In genomic region chr4:76809594-76810305, GRCh38 we compare ENCODE assay signal across 1 cellular context.
TF ChIP-seq lines count a peak whose summit lies in the region.

No MANE protein-coding gene starts in this region.

TF ChIP-seq in HepG2, 621 proteins besides CTCF, POLR2A, EP300 and RAD21 (continued from another document and continues in another):
- TF ChIP-seq, protein P1, sequence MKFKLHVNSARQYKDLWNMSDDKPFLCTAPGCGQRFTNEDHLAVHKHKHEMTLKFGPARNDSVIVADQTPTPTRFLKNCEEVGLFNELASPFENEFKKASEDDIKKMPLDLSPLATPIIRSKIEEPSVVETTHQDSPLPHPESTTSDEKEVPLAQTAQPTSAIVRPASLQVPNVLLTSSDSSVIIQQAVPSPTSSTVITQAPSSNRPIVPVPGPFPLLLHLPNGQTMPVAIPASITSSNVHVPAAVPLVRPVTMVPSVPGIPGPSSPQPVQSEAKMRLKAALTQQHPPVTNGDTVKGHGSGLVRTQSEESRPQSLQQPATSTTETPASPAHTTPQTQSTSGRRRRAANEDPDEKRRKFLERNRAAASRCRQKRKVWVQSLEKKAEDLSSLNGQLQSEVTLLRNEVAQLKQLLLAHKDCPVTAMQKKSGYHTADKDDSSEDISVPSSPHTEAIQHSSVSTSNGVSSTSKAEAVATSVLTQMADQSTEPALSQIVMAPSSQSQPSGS (CRISPR knock-in tag; IDR thresholded peaks at IDR 0.05), result no peak
- TF ChIP-seq DR1 (CRISPR knock-in tag; IDR thresholded peaks at IDR 0.05) (no peak), HOXD1 (CRISPR knock-in tag; IDR thresholded peaks at IDR 0.05) (no peak), LBX2 (CRISPR knock-in tag; IDR thresholded peaks at IDR 0.05; ENCODE audit: borderline replicate concordance) (no peak), SMARCE1 (IDR thresholded peaks at IDR 0.05; ENCODE audit: borderline replicate concordance) (no peak), ZNF558 (CRISPR knock-in tag; IDR thresholded peaks at IDR 0.05; ENCODE audit: borderline replicate concordance) (no peak), ZNF773 (CRISPR knock-in tag; IDR thresholded peaks at IDR 0.05; ENCODE audit: borderline replicate concordance) (no peak), ZSCAN20 (CRISPR knock-in tag; IDR thresholded peaks at IDR 0.05; ENCODE audit: borderline replicate concordance) (no peak), EEA1 (CRISPR knock-in tag; IDR thresholded peaks at IDR 0.05; ENCODE audit: borderline replicate concordance) (no peak), ZNF431 (CRISPR knock-in tag; IDR thresholded peaks at IDR 0.05; ENCODE audit: borderline replicate concordance, low read depth) (no peak), FOXM1 (CRISPR knock-in tag; IDR thresholded peaks at IDR 0.05) (no peak), ZNF292 (CRISPR knock-in tag; IDR thresholded peaks at IDR 0.05; ENCODE audit: borderline replicate concordance, low read depth) (peak; percentile 56; the same call in 1 of the 2 replicates), NFYB (CRISPR knock-in tag; IDR thresholded peaks at IDR 0.05) (no peak), MAF1 (CRISPR knock-in tag; IDR thresholded peaks at IDR 0.05; ENCODE audit: borderline replicate concordance) (no peak), ZFP36L1 (CRISPR knock-in tag; IDR thresholded peaks at IDR 0.05) (no peak), ADNP (CRISPR knock-in tag; IDR thresholded peaks at IDR 0.05) (no peak), REXO4 (CRISPR knock-in tag; IDR thresholded peaks at IDR 0.05; ENCODE audit: borderline replicate concordance) (no peak), RCOR2 (CRISPR knock-in tag; IDR thresholded peaks at IDR 0.05) (no peak), ZFP90 (CRISPR knock-in tag; IDR thresholded peaks at IDR 0.05; ENCODE audit: borderline replicate concordance) (peak; percentile 62; the same call in 1 of the 2 replicates), ZNF883 (CRISPR knock-in tag; IDR thresholded peaks at IDR 0.05; ENCODE audit: not compliant biosample characterization) (no peak), RARA (CRISPR knock-in tag; IDR thresholded peaks at IDR 0.05) (peak; percentile 56; the same call in 1 of the 2 replicates), ATF4 (CRISPR knock-in tag; IDR thresholded peaks at IDR 0.05) (peak in 1 of 2 experiments; percentile 20; a peak in 1 of 4 replicates), CEBPB (IDR thresholded peaks at IDR 0.05; ENCODE audit: borderline replicate concordance, low read depth, low read length) (peak; percentile 27; the same call in 1 of the 2 replicates), TEAD2 (CRISPR knock-in tag; IDR thresholded peaks at IDR 0.05) (no peak), HNF4A (CRISPR knock-in tag; IDR thresholded peaks at IDR 0.05) (peak; percentile 53; the same call in 1 of the 2 replicates), PHF21A (CRISPR knock-in tag; IDR thresholded peaks at IDR 0.05) (no peak), HMG20A (CRISPR knock-in tag; IDR thresholded peaks at IDR 0.05; ENCODE audit: borderline replicate concordance) (no peak), ZNF569 (CRISPR knock-in tag; IDR thresholded peaks at IDR 0.05; ENCODE audit: borderline replicate concordance) (no peak), BHLHE40 (IDR thresholded peaks at IDR 0.05; ENCODE audit: low read length) (peak; percentile 78), KLF11 (CRISPR knock-in tag; IDR thresholded peaks at IDR 0.05) (no peak), ZNF761 (CRISPR knock-in tag; conservative IDR thresholded peaks at IDR 0.05) (no peak), SALL1 (CRISPR knock-in tag; IDR thresholded peaks at IDR 0.05) (peak; percentile 76), PAXIP1 (CRISPR knock-in tag; conservative IDR thresholded peaks at IDR 0.05) (peak; percentile 40; the same call in 1 of the 2 replicates)
- TF ChIP-seq, protein P2, sequence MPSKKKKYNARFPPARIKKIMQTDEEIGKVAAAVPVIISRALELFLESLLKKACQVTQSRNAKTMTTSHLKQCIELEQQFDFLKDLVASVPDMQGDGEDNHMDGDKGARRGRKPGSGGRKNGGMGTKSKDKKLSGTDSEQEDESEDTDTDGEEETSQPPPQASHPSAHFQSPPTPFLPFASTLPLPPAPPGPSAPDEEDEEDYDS (CRISPR knock-in tag; IDR thresholded peaks at IDR 0.05), result no peak
- TF ChIP-seq, protein P3, sequence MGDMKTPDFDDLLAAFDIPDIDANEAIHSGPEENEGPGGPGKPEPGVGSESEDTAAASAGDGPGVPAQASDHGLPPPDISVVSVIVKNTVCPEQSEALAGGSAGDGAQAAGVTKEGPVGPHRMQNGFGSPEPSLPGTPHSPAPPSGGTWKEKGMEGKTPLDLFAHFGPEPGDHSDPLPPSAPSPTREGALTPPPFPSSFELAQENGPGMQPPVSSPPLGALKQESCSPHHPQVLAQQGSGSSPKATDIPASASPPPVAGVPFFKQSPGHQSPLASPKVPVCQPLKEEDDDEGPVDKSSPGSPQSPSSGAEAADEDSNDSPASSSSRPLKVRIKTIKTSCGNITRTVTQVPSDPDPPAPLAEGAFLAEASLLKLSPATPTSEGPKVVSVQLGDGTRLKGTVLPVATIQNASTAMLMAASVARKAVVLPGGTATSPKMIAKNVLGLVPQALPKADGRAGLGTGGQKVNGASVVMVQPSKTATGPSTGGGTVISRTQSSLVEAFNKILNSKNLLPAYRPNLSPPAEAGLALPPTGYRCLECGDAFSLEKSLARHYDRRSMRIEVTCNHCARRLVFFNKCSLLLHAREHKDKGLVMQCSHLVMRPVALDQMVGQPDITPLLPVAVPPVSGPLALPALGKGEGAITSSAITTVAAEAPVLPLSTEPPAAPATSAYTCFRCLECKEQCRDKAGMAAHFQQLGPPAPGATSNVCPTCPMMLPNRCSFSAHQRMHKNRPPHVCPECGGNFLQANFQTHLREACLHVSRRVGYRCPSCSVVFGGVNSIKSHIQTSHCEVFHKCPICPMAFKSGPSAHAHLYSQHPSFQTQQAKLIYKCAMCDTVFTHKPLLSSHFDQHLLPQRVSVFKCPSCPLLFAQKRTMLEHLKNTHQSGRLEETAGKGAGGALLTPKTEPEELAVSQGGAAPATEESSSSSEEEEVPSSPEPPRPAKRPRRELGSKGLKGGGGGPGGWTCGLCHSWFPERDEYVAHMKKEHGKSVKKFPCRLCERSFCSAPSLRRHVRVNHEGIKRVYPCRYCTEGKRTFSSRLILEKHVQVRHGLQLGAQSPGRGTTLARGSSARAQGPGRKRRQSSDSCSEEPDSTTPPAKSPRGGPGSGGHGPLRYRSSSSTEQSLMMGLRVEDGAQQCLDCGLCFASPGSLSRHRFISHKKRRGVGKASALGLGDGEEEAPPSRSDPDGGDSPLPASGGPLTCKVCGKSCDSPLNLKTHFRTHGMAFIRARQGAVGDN (CRISPR knock-in tag; IDR thresholded peaks at IDR 0.05), result peak; percentile 64
- TF ChIP-seq, protein P4, sequence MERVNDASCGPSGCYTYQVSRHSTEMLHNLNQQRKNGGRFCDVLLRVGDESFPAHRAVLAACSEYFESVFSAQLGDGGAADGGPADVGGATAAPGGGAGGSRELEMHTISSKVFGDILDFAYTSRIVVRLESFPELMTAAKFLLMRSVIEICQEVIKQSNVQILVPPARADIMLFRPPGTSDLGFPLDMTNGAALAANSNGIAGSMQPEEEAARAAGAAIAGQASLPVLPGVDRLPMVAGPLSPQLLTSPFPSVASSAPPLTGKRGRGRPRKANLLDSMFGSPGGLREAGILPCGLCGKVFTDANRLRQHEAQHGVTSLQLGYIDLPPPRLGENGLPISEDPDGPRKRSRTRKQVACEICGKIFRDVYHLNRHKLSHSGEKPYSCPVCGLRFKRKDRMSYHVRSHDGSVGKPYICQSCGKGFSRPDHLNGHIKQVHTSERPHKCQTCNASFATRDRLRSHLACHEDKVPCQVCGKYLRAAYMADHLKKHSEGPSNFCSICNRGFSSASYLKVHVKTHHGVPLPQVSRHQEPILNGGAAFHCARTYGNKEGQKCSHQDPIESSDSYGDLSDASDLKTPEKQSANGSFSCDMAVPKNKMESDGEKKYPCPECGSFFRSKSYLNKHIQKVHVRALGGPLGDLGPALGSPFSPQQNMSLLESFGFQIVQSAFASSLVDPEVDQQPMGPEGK (CRISPR knock-in tag; IDR thresholded peaks at IDR 0.05), result no peak
- TF ChIP-seq, protein P5, sequence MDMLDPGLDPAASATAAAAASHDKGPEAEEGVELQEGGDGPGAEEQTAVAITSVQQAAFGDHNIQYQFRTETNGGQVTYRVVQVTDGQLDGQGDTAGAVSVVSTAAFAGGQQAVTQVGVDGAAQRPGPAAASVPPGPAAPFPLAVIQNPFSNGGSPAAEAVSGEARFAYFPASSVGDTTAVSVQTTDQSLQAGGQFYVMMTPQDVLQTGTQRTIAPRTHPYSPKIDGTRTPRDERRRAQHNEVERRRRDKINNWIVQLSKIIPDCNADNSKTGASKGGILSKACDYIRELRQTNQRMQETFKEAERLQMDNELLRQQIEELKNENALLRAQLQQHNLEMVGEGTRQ (IDR thresholded peaks at IDR 0.05; ENCODE audit: low read depth, low read length), result peak; percentile 68
- TF ChIP-seq, protein P5 (CRISPR knock-in tag; IDR thresholded peaks at IDR 0.05; ENCODE audit: borderline replicate concordance), result peak; percentile 67; the same call in 1 of the 2 replicates
- TF ChIP-seq, protein P6, sequence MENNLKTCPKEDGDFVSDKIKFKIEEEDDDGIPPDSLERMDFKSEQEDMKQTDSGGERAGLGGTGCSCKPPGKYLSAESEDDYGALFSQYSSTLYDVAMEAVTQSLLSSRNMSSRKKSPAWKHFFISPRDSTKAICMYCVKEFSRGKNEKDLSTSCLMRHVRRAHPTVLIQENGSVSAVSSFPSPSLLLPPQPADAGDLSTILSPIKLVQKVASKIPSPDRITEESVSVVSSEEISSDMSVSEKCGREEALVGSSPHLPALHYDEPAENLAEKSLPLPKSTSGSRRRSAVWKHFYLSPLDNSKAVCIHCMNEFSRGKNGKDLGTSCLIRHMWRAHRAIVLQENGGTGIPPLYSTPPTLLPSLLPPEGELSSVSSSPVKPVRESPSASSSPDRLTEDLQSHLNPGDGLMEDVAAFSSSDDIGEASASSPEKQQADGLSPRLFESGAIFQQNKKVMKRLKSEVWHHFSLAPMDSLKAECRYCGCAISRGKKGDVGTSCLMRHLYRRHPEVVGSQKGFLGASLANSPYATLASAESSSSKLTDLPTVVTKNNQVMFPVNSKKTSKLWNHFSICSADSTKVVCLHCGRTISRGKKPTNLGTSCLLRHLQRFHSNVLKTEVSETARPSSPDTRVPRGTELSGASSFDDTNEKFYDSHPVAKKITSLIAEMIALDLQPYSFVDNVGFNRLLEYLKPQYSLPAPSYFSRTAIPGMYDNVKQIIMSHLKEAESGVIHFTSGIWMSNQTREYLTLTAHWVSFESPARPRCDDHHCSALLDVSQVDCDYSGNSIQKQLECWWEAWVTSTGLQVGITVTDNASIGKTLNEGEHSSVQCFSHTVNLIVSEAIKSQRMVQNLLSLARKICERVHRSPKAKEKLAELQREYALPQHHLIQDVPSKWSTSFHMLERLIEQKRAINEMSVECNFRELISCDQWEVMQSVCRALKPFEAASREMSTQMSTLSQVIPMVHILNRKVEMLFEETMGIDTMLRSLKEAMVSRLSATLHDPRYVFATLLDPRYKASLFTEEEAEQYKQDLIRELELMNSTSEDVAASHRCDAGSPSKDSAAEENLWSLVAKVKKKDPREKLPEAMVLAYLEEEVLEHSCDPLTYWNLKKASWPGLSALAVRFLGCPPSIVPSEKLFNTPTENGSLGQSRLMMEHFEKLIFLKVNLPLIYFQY (CRISPR knock-in tag; IDR thresholded peaks at IDR 0.05; ENCODE audit: borderline replicate concordance), result peak; percentile 74; the same call in 1 of the 2 replicates
- TF ChIP-seq, protein P7, sequence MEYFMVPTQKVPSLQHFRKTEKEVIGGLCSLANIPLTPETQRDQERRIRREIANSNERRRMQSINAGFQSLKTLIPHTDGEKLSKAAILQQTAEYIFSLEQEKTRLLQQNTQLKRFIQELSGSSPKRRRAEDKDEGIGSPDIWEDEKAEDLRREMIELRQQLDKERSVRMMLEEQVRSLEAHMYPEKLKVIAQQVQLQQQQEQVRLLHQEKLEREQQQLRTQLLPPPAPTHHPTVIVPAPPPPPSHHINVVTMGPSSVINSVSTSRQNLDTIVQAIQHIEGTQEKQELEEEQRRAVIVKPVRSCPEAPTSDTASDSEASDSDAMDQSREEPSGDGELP (IDR thresholded peaks at IDR 0.05; ENCODE audit: borderline replicate concordance, low read depth), result peak; percentile 88
- TF ChIP-seq, protein P8, sequence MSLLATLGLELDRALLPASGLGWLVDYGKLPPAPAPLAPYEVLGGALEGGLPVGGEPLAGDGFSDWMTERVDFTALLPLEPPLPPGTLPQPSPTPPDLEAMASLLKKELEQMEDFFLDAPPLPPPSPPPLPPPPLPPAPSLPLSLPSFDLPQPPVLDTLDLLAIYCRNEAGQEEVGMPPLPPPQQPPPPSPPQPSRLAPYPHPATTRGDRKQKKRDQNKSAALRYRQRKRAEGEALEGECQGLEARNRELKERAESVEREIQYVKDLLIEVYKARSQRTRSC (CRISPR knock-in tag; IDR thresholded peaks at IDR 0.05; ENCODE audit: low read depth), result no peak
